8 cellular contexts compared by ENCODE assay signal in genomic region chr11:33257897-33258630, GRCh38. TPM values are rescaled to one million over a fixed set of nuclear protein-coding genes. Genes with fewer than 3 reads are reported as not detected.
DNase-seq lines count a peak whose midpoint lies in the region; ATAC-seq and TF ChIP-seq lines count a peak whose summit lies in the region.

No MANE protein-coding gene starts in this region.

- TF ChIP-seq CTCF in AG04450 (IDR thresholded peaks at IDR 0.05; ENCODE audit: low read depth, low read length): peak; percentile 7; the same call in 1 of the 2 replicates

- DNase-seq in AG04450 (ENCODE audit: low read depth, low spot score): peak; percentile 60
- DNase-seq in NCI-H2227 treated with DMSO at 0.1 percent for 48 hours (lab: John Stamatoyannopoulos, UW): peak; percentile 73
- DNase-seq in activated CD4-positive, CD25-positive, alpha-beta regulatory T cell treated with anti-CD3 and anti-CD28 coated beads, Interleukin-2, amount 50 U/mL, for 72 hours: peak; percentile 79
- DNase-seq in cerebellar cortex (ENCODE audit: low spot score): peak; percentile 69
- peak; percentile 59 for DNase-seq in kidney glomerular epithelial cell (lab: John Stamatoyannopoulos, UW)
- peak; percentile 56 to 62 for DNase-seq in stimulated activated CD4-positive, alpha-beta T cell treated with anti-CD3 and anti-CD28 coated beads, Interleukin-15, amount 100 ng/mL, for 48 hours (ENCODE audit: low read depth in 2 of 2)

- H3K4me3 ChIP-seq in AG04450 (ENCODE audit: low read depth, low read length): peak overlapping the region; percentile 90

- CTCF ChIA-PET in AG04450 (lab: Charles Lee): no interaction called here

- no peaks in the 10 kb centered on the region; the same call in 1 of the 2 replicates for H3K9me3 ChIP-seq in AG04450 (ENCODE audit: control insufficient read depth, insufficient read depth, low read length)

- no peaks in the 10 kb centered on the region for H3K27me3 ChIP-seq in AG04450 (ENCODE audit: control insufficient read depth, insufficient read depth, low read length)

- POLR2A ChIA-PET in AG04450 (lab: Yijun Ruan, JAX): interaction anchor here (0.7 kb wide), 1 partner anchor 509 kb away, joined by 10 read pairs; no protein-coding TSS in a partner anchor

- ATAC-seq in GM18873 (IDR thresholded peaks at IDR 0.05; ENCODE audit: low FRiP score, unreplicated experiment) (peak; percentile 29), HG03139 (IDR thresholded peaks at IDR 0.05; ENCODE audit: unreplicated experiment) (peak; percentile 34)

- H3K27ac ChIP-seq in AG04450 (ENCODE audit: low read depth, low read length): peak overlapping the region; percentile 95

RNA-seq across cellular contexts. Expression of gene HIPK3, which starts 0.9 kb away (rescaled TPM):
- polyA plus RNA-seq in AG04450 (2011; rRNA removed): 26.1 and 30.7 TPM in 2 replicates
- polyA minus RNA-seq in AG04450 (2011; rRNA and poly(A)+ RNA removed): 115 and 148 TPM in 2 replicates

Comparison
In these comparisons a context has a peak if more than half of its experiments do, and no peak if none do; other contexts are left out.
1. Peak in every context shown above with its lines: DNase-seq, ATAC-seq, H3K4me3 ChIP-seq and H3K27ac ChIP-seq.